ENCODE assay signal across 31 cellular contexts in the genomic region with DNA sequence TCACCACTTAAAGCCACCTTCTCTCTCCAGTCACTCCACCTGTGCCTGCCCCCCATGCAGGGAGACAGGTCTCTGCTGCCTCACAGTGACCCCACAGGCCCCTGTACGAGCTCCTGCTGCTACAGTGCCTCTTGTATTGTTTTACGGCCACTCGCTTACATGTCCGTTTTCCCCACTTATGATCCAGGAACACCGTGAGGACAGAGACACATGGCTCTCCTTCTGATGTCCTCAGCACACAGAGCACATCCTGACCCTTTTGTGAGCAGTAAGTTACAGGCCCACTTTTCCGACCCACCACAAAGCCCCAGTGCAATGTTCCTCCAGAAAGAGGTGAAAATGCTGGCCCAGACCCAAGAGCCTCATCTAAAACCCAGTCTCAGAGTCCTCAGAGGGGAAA.
"Had no signal": no experiment of that assay in that cellular context is flagged by ENCODE, and none has a peak within 500 bp of the region (broad histone marks: within the 10 kb centered on the region; RNA-seq: fewer than 3 reads in every experiment).

No MANE protein-coding gene starts in this region.

- H3K9me3 ChIP-seq: adrenal gland, body of pancreas, breast epithelium, colonic mucosa had no signal

- H3K4me1 ChIP-seq: body of pancreas, breast epithelium, colonic mucosa had no signal

- H3K4me3 Mint-ChIP-seq: activated B cell treated with CpG ODN at 0.5 μM for 24 hours; activated CD8-positive, alpha-beta T cell treated with anti-CD3 and anti-CD28 coated beads for 36 hours; activated naive CD8-positive, alpha-beta T cell treated with anti-CD3 and anti-CD28 coated beads for 36 hours; activated naive CD8-positive, alpha-beta T cell treated with anti-CD3 and anti-CD28 coated beads, Interleukin-2, amount 50 U/mL, for 24 hours; activated T-cell treated with anti-CD3 and anti-CD28 coated beads, Interleukin-2, amount 50 U/mL, for 4 hours; activated T-helper 17 cell treated with anti-CD3 and anti-CD28 coated beads, Interleukin-2, amount 50 U/mL, for 72 hours; T-helper 17 cell; T-helper 2 cell treated with Interferon-gamma antibody and Interleukin-4, amounts not matched to agents 5 μg/mL and 100 μg/mL, for 36 hours had no signal

- DNase-seq: activated B cell treated with CpG ODN at 0.5 μM for 24 hours; activated CD4-positive, alpha-beta T cell treated with anti-CD3 and anti-CD28 coated beads for 48 hours; activated CD4-positive, alpha-beta T cell treated with anti-CD3 and anti-CD28 coated beads, Interleukin-2, amount 50 U/mL, for 1 hour; activated CD4-positive, alpha-beta T cell treated with anti-CD3 and anti-CD28 coated beads, Interleukin-2, amount 50 U/mL, for 48 hours; activated CD8-positive, alpha-beta memory T cell treated with anti-CD3 and anti-CD28 coated beads for 24 hours; activated CD8-positive, alpha-beta T cell treated with anti-CD3 and anti-CD28 coated beads for 36 hours; activated effector memory CD4-positive, alpha-beta T cell treated with Interleukin-2 at 50 U/mL for 16 hours; activated gamma-delta T cell treated with Interleukin-2 at 50 U/mL for 16 hours; activated naive CD4-positive, alpha-beta T cell treated with anti-CD3 and anti-CD28 coated beads, Interleukin-2, amount 50 U/mL, for 16 hours; activated naive CD4-positive, alpha-beta T cell treated with Interleukin-2 at 50 U/mL for 16 hours; activated naive CD8-positive, alpha-beta T cell treated with anti-CD3 and anti-CD28 coated beads for 36 hours; activated naive CD8-positive, alpha-beta T cell treated with anti-CD3 and anti-CD28 coated beads, Interleukin-2, amount 50 U/mL, for 24 hours; activated T-cell treated with anti-CD3 and anti-CD28 coated beads, Interleukin-2, amount 50 U/mL, for 4 hours; adrenal gland; amygdala; aorta; body of pancreas; central memory CD4-positive, alpha-beta T cell; cerebellar nuclear complex; colonic mucosa; effector CD8-positive, alpha-beta T cell; foreskin fibroblast; T-helper 1 cell; T-helper 17 cell; T1000; WERI-Rb-1 had no signal

- H3K4me3 ChIP-seq: adrenal gland, body of pancreas, breast epithelium, cardiac muscle cell, colonic mucosa had no signal

- H3K9me3 Mint-ChIP-seq: activated B cell treated with CpG ODN at 0.5 μM for 24 hours; activated CD8-positive, alpha-beta T cell treated with anti-CD3 and anti-CD28 coated beads for 36 hours; activated naive CD8-positive, alpha-beta T cell treated with anti-CD3 and anti-CD28 coated beads for 36 hours; activated naive CD8-positive, alpha-beta T cell treated with anti-CD3 and anti-CD28 coated beads, Interleukin-2, amount 50 U/mL, for 24 hours; activated T-cell treated with anti-CD3 and anti-CD28 coated beads, Interleukin-2, amount 50 U/mL, for 4 hours; activated T-helper 17 cell treated with anti-CD3 and anti-CD28 coated beads, Interleukin-2, amount 50 U/mL, for 72 hours; T-helper 2 cell treated with Interferon-gamma antibody and Interleukin-4, amounts not matched to agents 5 μg/mL and 100 μg/mL, for 36 hours had no signal

- H3K36me3 ChIP-seq: adrenal gland, breast epithelium, cardiac muscle cell, colonic mucosa, WERI-Rb-1 had no signal

- H3K27ac ChIP-seq: adrenal gland, body of pancreas, breast epithelium, cardiac muscle cell, colonic mucosa, epithelial cell of prostate, WERI-Rb-1 had no signal

- H3K27me3 Mint-ChIP-seq: activated T-helper 17 cell treated with anti-CD3 and anti-CD28 coated beads, Interleukin-2, amount 50 U/mL, for 72 hours had no signal

- H3K27me3 ChIP-seq: adrenal gland, body of pancreas, breast epithelium, cardiac muscle cell, colonic mucosa had no signal

- H3K36me3 Mint-ChIP-seq: activated naive CD8-positive, alpha-beta T cell treated with anti-CD3 and anti-CD28 coated beads for 36 hours had no signal

- H3K27ac Mint-ChIP-seq: activated B cell treated with CpG ODN at 0.5 μM for 24 hours; activated CD8-positive, alpha-beta T cell treated with anti-CD3 and anti-CD28 coated beads for 36 hours; activated naive CD8-positive, alpha-beta T cell treated with anti-CD3 and anti-CD28 coated beads for 36 hours; activated naive CD8-positive, alpha-beta T cell treated with anti-CD3 and anti-CD28 coated beads, Interleukin-2, amount 50 U/mL, for 24 hours; activated T-helper 17 cell treated with anti-CD3 and anti-CD28 coated beads, Interleukin-2, amount 50 U/mL, for 72 hours; T-helper 17 cell; T-helper 2 cell treated with Interferon-gamma antibody and Interleukin-4, amounts not matched to agents 5 μg/mL and 100 μg/mL, for 36 hours had no signal

- H3K4me1 Mint-ChIP-seq: activated B cell treated with CpG ODN at 0.5 μM for 24 hours; activated naive CD8-positive, alpha-beta T cell treated with anti-CD3 and anti-CD28 coated beads for 36 hours; activated naive CD8-positive, alpha-beta T cell treated with anti-CD3 and anti-CD28 coated beads, Interleukin-2, amount 50 U/mL, for 24 hours; activated T-helper 17 cell treated with anti-CD3 and anti-CD28 coated beads, Interleukin-2, amount 50 U/mL, for 72 hours; T-helper 17 cell had no signal
